In the genomic region with DNA sequence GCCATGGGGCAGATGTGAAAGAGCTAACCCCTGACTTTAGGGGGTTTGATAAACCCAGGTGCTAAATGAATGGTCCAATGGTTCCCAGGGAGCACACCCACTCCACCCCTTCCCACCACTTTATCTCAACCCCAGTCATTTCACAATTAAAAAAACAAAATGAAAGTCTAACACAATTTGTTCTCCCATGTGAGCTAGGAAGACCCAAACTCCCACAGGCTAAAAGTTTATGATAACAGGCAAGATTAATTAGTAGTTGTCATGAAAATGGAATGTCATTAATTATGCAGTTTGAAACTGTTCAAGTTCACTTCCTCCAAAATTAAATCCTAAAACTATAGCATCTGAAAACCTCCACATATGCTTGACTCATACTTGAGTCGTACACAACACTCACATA, we compare ENCODE assay signal across 18 cellular contexts.
DNase-seq lines count a peak whose midpoint lies in the region; ATAC-seq, FAIRE-seq and TF ChIP-seq lines count a peak whose summit lies in the region.
"Had no signal": no experiment of that assay in that cellular context is flagged by ENCODE, and none has a peak within 500 bp of the region (broad histone marks: within the 10 kb centered on the region; RNA-seq: fewer than 3 reads in every experiment).

No MANE protein-coding gene starts in this region.

- no peaks in the 10 kb centered on the region for H3K36me3 Mint-ChIP-seq in activated T-helper 17 cell treated with anti-CD3 and anti-CD28 coated beads, Interleukin-2, amount 50 U/mL, for 72 hours (ENCODE audit: low read depth)
- H3K36me3 Mint-ChIP-seq: CD8-positive, alpha-beta memory T cell; IgD-negative memory B cell; T-cell had no signal

- no peaks in the 10 kb centered on the region for H3K4me1 Mint-ChIP-seq in activated T-helper 17 cell treated with anti-CD3 and anti-CD28 coated beads, Interleukin-2, amount 50 U/mL, for 72 hours
- H3K4me1 Mint-ChIP-seq: CD8-positive, alpha-beta memory T cell; IgD-negative memory B cell; T-cell had no signal

- H3K27me3 ChIP-seq in pancreas, result no peaks in the 10 kb centered on the region
- H3K27me3 ChIP-seq: BLaER1 had no signal

- no peak overlapping the region for H3K4me3 ChIP-seq in pancreas
- H3K4me3 ChIP-seq: BLaER1 had no signal

- no peak overlapping the region for H3K27ac Mint-ChIP-seq in activated T-helper 17 cell treated with anti-CD3 and anti-CD28 coated beads, Interleukin-2, amount 50 U/mL, for 72 hours
- H3K27ac Mint-ChIP-seq: CD8-positive, alpha-beta memory T cell; IgD-negative memory B cell; T-cell had no signal

- no peak for TF ChIP-seq CTCF in pancreas (IDR thresholded peaks at IDR 0.05)

- intact Hi-C loops in pancreas (cut with DNase I), result no loop called here

- FAIRE-seq in pancreas (lab: Jason Lieb, UNC), result no peak
- FAIRE-seq: H54 had no signal

- peak; percentile 68 for DNase-seq in EH (ENCODE audit: low read depth)
- peak; percentile 81 for DNase-seq in M059J (ENCODE audit: low read depth)
- DNase-seq in kidney glomerular epithelial cell (lab: John Stamatoyannopoulos, UW), result peak; percentile 67
- no peak for DNase-seq in pancreas
- DNase-seq in GF-D8 (lab: John Stamatoyannopoulos, UW), result no peak
- DNase-seq: CD8-positive, alpha-beta memory T cell; EL; NCI-H1436 treated with DMSO at 0.1 percent for 48 hours; NCI-H345; NCI-H69; PC-3; T-cell had no signal

- H3K9me3 Mint-ChIP-seq in activated T-helper 17 cell treated with anti-CD3 and anti-CD28 coated beads, Interleukin-2, amount 50 U/mL, for 72 hours, result no peaks in the 10 kb centered on the region
- H3K9me3 Mint-ChIP-seq: CD8-positive, alpha-beta memory T cell; IgD-negative memory B cell; T-cell had no signal

- no peaks in the 10 kb centered on the region for H3K9me3 ChIP-seq in pancreas
- H3K9me3 ChIP-seq: BLaER1 had no signal

- H3K27me3 Mint-ChIP-seq in activated T-helper 17 cell treated with anti-CD3 and anti-CD28 coated beads, Interleukin-2, amount 50 U/mL, for 72 hours, result peaks cover 4% of the 10 kb centered on the region

- no peaks in the 10 kb centered on the region for H3K4me1 ChIP-seq in pancreas
- H3K4me1 ChIP-seq: BLaER1 had no signal

- H3K27ac ChIP-seq in pancreas, result peak overlapping the region in 3 of 4 donors; percentile 22 to 39 (median 34)
- H3K27ac ChIP-seq: BLaER1 had no signal

- no peaks in the 10 kb centered on the region for H3K36me3 ChIP-seq in pancreas
- H3K36me3 ChIP-seq: BLaER1 had no signal

- WGBS in pancreas, 2 donors, result 60 to 81% methylated on average over 1 of the region's 1 CpG

- ATAC-seq in pancreas, result peak in 2 of 4 donors; percentile 39 to 54
- no peak for ATAC-seq in GM18870 (IDR thresholded peaks at IDR 0.05; ENCODE audit: unreplicated experiment)
- ATAC-seq in activated T-helper 17 cell treated with anti-CD3 and anti-CD28 coated beads, Interleukin-2, amount 50 U/mL, for 72 hours (replicated peaks), result no peak
- ATAC-seq in HG02763 (IDR thresholded peaks at IDR 0.05; ENCODE audit: unreplicated experiment), result no peak
- ATAC-seq: PC-3, T-cell had no signal

- H3K4me3 Mint-ChIP-seq in activated T-helper 17 cell treated with anti-CD3 and anti-CD28 coated beads, Interleukin-2, amount 50 U/mL, for 72 hours, result no peak overlapping the region
- H3K4me3 Mint-ChIP-seq: CD8-positive, alpha-beta memory T cell; IgD-negative memory B cell; T-cell had no signal

Comparison
In these comparisons a context has a peak if more than half of its experiments do, and no peak if none do; other contexts are left out.
1. DNase-seq: peak in EH (single experiment), M059J (single experiment) and kidney glomerular epithelial cell (single experiment); none in pancreas (0 of 6) and GF-D8 (single experiment).